ENCODE assay signal across 10 cellular contexts in the genomic region with DNA sequence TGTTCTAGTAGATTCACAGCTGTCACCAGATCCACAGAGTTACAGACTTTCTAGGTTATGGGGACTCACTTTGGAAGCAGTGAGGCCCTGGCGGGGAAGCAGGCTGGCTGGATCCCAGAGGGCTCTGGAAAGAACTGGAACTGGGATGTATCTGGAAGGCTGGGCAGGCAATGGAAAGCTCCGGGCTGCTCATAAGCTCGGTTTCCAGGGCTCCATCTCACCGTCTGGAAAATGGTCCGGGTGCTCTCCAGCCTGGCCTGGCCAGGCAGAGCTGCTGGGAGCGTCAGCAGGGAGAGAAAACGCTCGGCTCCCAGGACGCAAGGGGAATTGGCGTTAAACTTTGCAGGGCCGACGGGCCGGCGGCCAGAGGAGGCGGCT. TPM values are rescaled to one million over a fixed set of nuclear protein-coding genes. Genes with fewer than 3 reads are reported as not detected.
DNase-seq lines count a peak whose midpoint lies in the region; ATAC-seq and TF ChIP-seq lines count a peak whose summit lies in the region.
"Had no signal": no experiment of that assay in that cellular context is flagged by ENCODE, and none has a peak within 500 bp of the region (broad histone marks: within the 10 kb centered on the region; RNA-seq: fewer than 3 reads in every experiment).

No MANE protein-coding gene starts in this region.

- H3K36me3 ChIP-seq in RWPE2 (ENCODE audit: low read depth): no peaks in the 10 kb centered on the region
- H3K36me3 ChIP-seq in iPS DF 6.9 (ENCODE audit: control insufficient read depth, insufficient read depth, low read length): no peaks in the 10 kb centered on the region

- peaks cover 60% of the 10 kb centered on the region for H3K27me3 ChIP-seq in RWPE2 (ENCODE audit: insufficient read depth, poor library complexity, severe bottlenecking)
- peaks cover 11% of the 10 kb centered on the region for H3K27me3 ChIP-seq in iPS DF 6.9 (ENCODE audit: control insufficient read depth, insufficient read depth, low read length)

- peak; percentile 38; the same call in 2 of the 3 replicates for ATAC-seq in RWPE2 (ENCODE audit: low read depth)
- ATAC-seq: activated CD4-positive, CD25-positive, alpha-beta regulatory T cell treated with anti-CD3 and anti-CD28 coated beads, Interleukin-2, amount 50 U/mL, for 24 hours had no signal

- no CpG with 5 or more reads among the region's 15 CpGs for WGBS in iPS DF 6.9 (ENCODE audit: insufficient coverage, insufficient read length)

- no peaks in the 10 kb centered on the region for H3K4me1 ChIP-seq in RWPE2 (ENCODE audit: insufficient read depth, poor library complexity, severe bottlenecking)
- H3K4me1 ChIP-seq in iPS DF 6.9 (ENCODE audit: control insufficient read depth, insufficient read depth, low read length): no peaks in the 10 kb centered on the region

- H3K9me3 ChIP-seq in RWPE2 (ENCODE audit: severe bottlenecking) (no peaks in the 10 kb centered on the region), iPS DF 6.9 (ENCODE audit: control insufficient read depth, insufficient read depth, low read length) (no peaks in the 10 kb centered on the region)

- no peak for TF ChIP-seq CTCF in RWPE2 (IDR thresholded peaks at IDR 0.05; ENCODE audit: poor library complexity, severe bottlenecking)
- TF ChIP-seq CTCF in RWPE1 (conservative IDR thresholded peaks at IDR 0.05; ENCODE audit: low read depth): no peak

- in situ Hi-C loops in G401 (cut with HindIII; ENCODE audit: low sequenced_read_pairs) (no loop called here), ACHN (cut with HindIII; ENCODE audit: low pct_ligation_motif_present, low pct_unique_long_range_greater_than_20kb, low sequenced_read_pairs) (no loop called here)

- H3K4me3 ChIP-seq in RWPE2 (ENCODE audit: severe bottlenecking) (no peak overlapping the region), iPS DF 6.9 (ENCODE audit: low read length) (peak overlapping the region; percentile 57; the same call in 1 of the 2 replicates)

- peak; percentile 76 for DNase-seq in G401 (ENCODE audit: low spot score)
- DNase-seq in RWPE2 (ENCODE audit: low spot score): no peak
- no peak for DNase-seq in iPS DF 6.9 (ENCODE audit: low read depth, low spot score)
- DNase-seq in retina: peak; percentile 72
- no peak for DNase-seq in activated CD8-positive, alpha-beta memory T cell treated with anti-CD3 and anti-CD28 coated beads for 24 hours
- no peak for DNase-seq in RWPE1 (ENCODE audit: low spot score)
- DNase-seq in ACHN: no peak
- no peak for DNase-seq in inferior parietal cortex (ENCODE audit: extremely low spot score)
- DNase-seq: cortex of kidney had no signal

- CTCF ChIA-PET in RWPE1 (lab: Yijun Ruan, JAX): no interaction called here

- H3K27ac ChIP-seq in RWPE2 (ENCODE audit: poor library complexity, severe bottlenecking) (no peak overlapping the region), iPS DF 6.9 (ENCODE audit: low read length) (no peak overlapping the region), RWPE1 (no peak overlapping the region)

- POLR2A ChIA-PET in RWPE1 (lab: Yijun Ruan, JAX; ENCODE audit: low non-redundant PET): no interaction called here

RNA-seq across cellular contexts. Expression of a gene that starts 0.3 kb away (rescaled TPM):
- not detected in 2 replicates for total RNA-seq in G401 (2014; rRNA removed; shearing (Covaris generic))

Comparison
In these comparisons a context has a peak if more than half of its experiments do, and no peak if none do; other contexts are left out.
1. DNase-seq: peak in G401 (single experiment) and retina (single experiment); none in RWPE2 (single experiment), iPS DF 6.9 (single experiment), activated CD8-positive, alpha-beta memory T cell treated with anti-CD3 and anti-CD28 coated beads for 24 hours (single experiment), RWPE1 (single experiment), ACHN (single experiment) and inferior parietal cortex (single experiment).